8 cellular contexts compared by ENCODE assay signal in genomic region chr1:204363335-204364114, GRCh38. TPM values are rescaled to one million over a fixed set of nuclear protein-coding genes. Genes with fewer than 3 reads are reported as not detected.
DNase-seq lines count a peak whose midpoint lies in the region; ATAC-seq and TF ChIP-seq lines count a peak whose summit lies in the region.

No MANE protein-coding gene starts in this region.

- TF ChIP-seq CTCF in GM12874 (IDR thresholded peaks at IDR 0.05; ENCODE audit: insufficient read depth, low read depth, low read length) = peak; percentile 94

- H3K4me1 ChIP-seq in mononuclear cell (ENCODE audit: insufficient read depth, low read length) = peaks cover 11% of the 10 kb centered on the region

- no peak for ATAC-seq in GM19324 (IDR thresholded peaks at IDR 0.05; ENCODE audit: low FRiP score, unreplicated experiment)

- H3K4me3 ChIP-seq in mononuclear cell (ENCODE audit: low read length) = peak overlapping the region; percentile 29

- peaks cover 2% of the 10 kb centered on the region for H3K27me3 ChIP-seq in mononuclear cell (ENCODE audit: insufficient read depth, low read length)

- no peaks in the 10 kb centered on the region for H3K9me3 ChIP-seq in mononuclear cell (ENCODE audit: low read depth, low read length)

- DNase-seq in HT1080 (ENCODE audit: low read depth) = peak; percentile 71
- DNase-seq in NOMO-1 treated with dmso at 0.1 percent for 144 hours (lab: John Stamatoyannopoulos, UW; ENCODE audit: unreplicated experiment) = peak; percentile 68
- DNase-seq in activated CD8-positive, alpha-beta memory T cell treated with anti-CD3 and anti-CD28 coated beads, Interleukin-2, amount 50 U/mL, for 4 hours = peak; percentile 75
- DNase-seq in epidermal melanocyte (ENCODE audit: insufficient read length, low spot score) = peak; percentile 65
- peak; percentile 63 to 65 for DNase-seq in stimulated activated CD8-positive, alpha-beta memory T cell treated with anti-CD3 and anti-CD28 coated beads, Interleukin-15, amount 100 ng/mL, for 48 hours (ENCODE audit: low read depth in 2 of 2)

RNA-seq across cellular contexts. Expression of gene PLEKHA6, which starts 3.8 kb away (rescaled TPM):
- total RNA-seq in HT1080 (2014; rRNA removed; shearing (Covaris generic)) = 0.19 and 0.33 TPM in 2 replicates
- 0.34 and 1.8 TPM in 2 replicates for polyA plus RNA-seq in HT1080 (2015; cell fraction: cytosol; rRNA removed)
- polyA plus RNA-seq in HT1080 (2015; cell fraction: nucleus; rRNA removed) = 1.2 and 1.6 TPM in 2 replicates
- under 0.01 TPM for total RNA-seq in mononuclear cell

RNA-seq across cellular contexts. Expression of gene PPP1R15B, which starts 48.1 kb away (rescaled TPM):
- 21.3 and 27.4 TPM in 2 replicates for total RNA-seq in HT1080 (2014; rRNA removed; shearing (Covaris generic))
- polyA plus RNA-seq in HT1080 (2015; cell fraction: cytosol; rRNA removed) = 32.1 and 37.9 TPM in 2 replicates
- polyA plus RNA-seq in HT1080 (2015; cell fraction: nucleus; rRNA removed) = 38.7 and 43.0 TPM in 2 replicates
- total RNA-seq in mononuclear cell = 206 TPM
